13 cellular contexts compared by ENCODE assay signal in genomic region chr13:53198017-53198416, GRCh38.
A peak's percentile ranks its signal among the peaks of the same experiment; 100 is the strongest.
DNase-seq lines count a peak whose midpoint lies in the region; ATAC-seq and TF ChIP-seq lines count a peak whose summit lies in the region.
"Had no signal": no experiment of that assay in that cellular context is flagged by ENCODE, and none has a peak within 500 bp of the region (broad histone marks: within the 10 kb centered on the region; RNA-seq: fewer than 3 reads in every experiment).

No MANE protein-coding gene starts in this region.

- no peak overlapping the region for H3K4me2 ChIP-seq in GM23338
- H3K4me2 ChIP-seq in hepatocyte, result no peak overlapping the region

- H3K4me3 ChIP-seq in GM23338 (no peak overlapping the region), hepatocyte (no peak overlapping the region), mucosa of descending colon (no peak overlapping the region), dorsolateral prefrontal cortex (no peak overlapping the region)
- H3K4me3 ChIP-seq: ascending aorta, lower lobe of right lung had no signal

- H3K27ac ChIP-seq in GM23338 (ENCODE audit: low read depth) (no peak overlapping the region), hepatocyte (no peak overlapping the region), dorsolateral prefrontal cortex (peak overlapping the region in 2 of 59 donors; percentile 10 to 15)
- H3K27ac ChIP-seq: ascending aorta, lower lobe of right lung had no signal

- H3F3A ChIP-seq in GM23338 (replicated peaks; ENCODE audit: low read depth), result no peaks in the 10 kb centered on the region

- H3K79me2 ChIP-seq in GM23338 (replicated peaks; ENCODE audit: insufficient read depth) (no peaks in the 10 kb centered on the region), hepatocyte (no peaks in the 10 kb centered on the region)

- no peaks in the 10 kb centered on the region for H3K4me1 ChIP-seq in GM23338 (ENCODE audit: insufficient read depth)
- H3K4me1 ChIP-seq in hepatocyte (ENCODE audit: insufficient read depth), result peaks cover 7% of the 10 kb centered on the region
- no peaks in the 10 kb centered on the region for H3K4me1 ChIP-seq in mucosa of descending colon (ENCODE audit: low read depth)
- H3K4me1 ChIP-seq: ascending aorta, lower lobe of right lung had no signal

- H3K36me3 ChIP-seq in GM23338 (ENCODE audit: insufficient read depth) (no peaks in the 10 kb centered on the region), hepatocyte (replicated peaks; ENCODE audit: insufficient read depth, low read depth) (no peaks in the 10 kb centered on the region), mucosa of descending colon (ENCODE audit: low read depth) (no peaks in the 10 kb centered on the region)
- H3K36me3 ChIP-seq: ascending aorta, lower lobe of right lung had no signal

- H3K27me3 ChIP-seq in GM23338 (ENCODE audit: insufficient read depth) (peaks cover 40% of the 10 kb centered on the region), hepatocyte (peaks cover 36% of the 10 kb centered on the region), dorsolateral prefrontal cortex (peaks cover 0 to 42% (median 20%) of the 10 kb centered on the region in 45 donors)

- H3K9me3 ChIP-seq in hepatocyte (ENCODE audit: low read depth), result no peaks in the 10 kb centered on the region
- H3K9me3 ChIP-seq in mucosa of descending colon, result no peaks in the 10 kb centered on the region
- H3K9me3 ChIP-seq: ascending aorta, lower lobe of right lung had no signal

- no peak overlapping the region for H2AFZ ChIP-seq in GM23338
- no peak overlapping the region for H2AFZ ChIP-seq in hepatocyte

- H3K4me3 Mint-ChIP-seq in GM23338, result no peak overlapping the region
- H3K4me3 Mint-ChIP-seq: activated CD4-positive, alpha-beta T cell treated with anti-CD3 and anti-CD28 coated beads, Interleukin-2, amount 10 ng/mL, durations not matched to agents 7 days and 5 days; activated T-helper 1 cell treated with anti-CD3 and anti-CD28 coated beads, Interleukin-12 subunit alpha, Interleukin-12 subunit beta, Interleukin-2, Interleukin-4 antibody, amounts not matched to agents 30 ng/mL and 10 ng/mL and 1 ng/mL, durations not matched to agents 14 hours and 24 hours and 36 hours; stimulated activated naive CD8-positive, alpha-beta T cell treated with anti-CD3 and anti-CD28 coated beads, Interleukin-15, amount 100 ng/mL, for 72 hours had no signal

- no peaks in the 10 kb centered on the region for H3K9me3 Mint-ChIP-seq in GM23338
- H3K9me3 Mint-ChIP-seq: activated CD4-positive, alpha-beta T cell treated with anti-CD3 and anti-CD28 coated beads, Interleukin-2, amount 10 ng/mL, durations not matched to agents 7 days and 5 days; activated T-helper 1 cell treated with anti-CD3 and anti-CD28 coated beads, Interleukin-12 subunit alpha, Interleukin-12 subunit beta, Interleukin-2, Interleukin-4 antibody, amounts not matched to agents 30 ng/mL and 10 ng/mL and 1 ng/mL, durations not matched to agents 14 hours and 24 hours and 36 hours; stimulated activated naive CD8-positive, alpha-beta T cell treated with anti-CD3 and anti-CD28 coated beads, Interleukin-15, amount 100 ng/mL, for 72 hours had no signal

- TF ChIP-seq CTCF in GM23338 (conservative IDR thresholded peaks at IDR 0.05; ENCODE audit: low read depth in 2 of 2) (peak; percentile 35 to 50), hepatocyte (IDR thresholded peaks at IDR 0.05; ENCODE audit: poor library complexity) (peak; percentile 29), mucosa of descending colon (IDR thresholded peaks at IDR 0.05) (no peak), dorsolateral prefrontal cortex (IDR thresholded peaks at IDR 0.05 in 54 of 56, conservative IDR thresholded peaks at IDR 0.05 in 2 of 56; ENCODE audit: low read depth in 1 of 56, partially characterized antibody in 56 of 56) (peak in 7 of 56 donors; percentile 9 to 17 (median 16))

- H4K20me1 ChIP-seq in GM23338 (replicated peaks; ENCODE audit: insufficient read depth), result no peaks in the 10 kb centered on the region
- no peaks in the 10 kb centered on the region for H4K20me1 ChIP-seq in hepatocyte (ENCODE audit: insufficient read depth, poor library complexity, severe bottlenecking)

- WGBS in hepatocyte (ENCODE audit: low lambda C conversion rate, missing lambda C conversion rate), result 70% methylated on average over 1 of the region's 1 CpG

- intact Hi-C loops in mucosa of descending colon (cut with DNase I, micrococcal nuclease) (no loop called here), dorsolateral prefrontal cortex (cut with DNase I) (no loop called here)

- no peaks in the 10 kb centered on the region; the same call in 2 of the 3 replicates for H3K4me1 Mint-ChIP-seq in GM23338
- H3K4me1 Mint-ChIP-seq: activated CD4-positive, alpha-beta T cell treated with anti-CD3 and anti-CD28 coated beads, Interleukin-2, amount 10 ng/mL, durations not matched to agents 7 days and 5 days; stimulated activated naive CD8-positive, alpha-beta T cell treated with anti-CD3 and anti-CD28 coated beads, Interleukin-15, amount 100 ng/mL, for 72 hours had no signal

- H3K27ac Mint-ChIP-seq in GM23338, result no peak overlapping the region
- H3K27ac Mint-ChIP-seq: activated CD4-positive, alpha-beta T cell treated with anti-CD3 and anti-CD28 coated beads, Interleukin-2, amount 10 ng/mL, durations not matched to agents 7 days and 5 days; activated T-helper 1 cell treated with anti-CD3 and anti-CD28 coated beads, Interleukin-12 subunit alpha, Interleukin-12 subunit beta, Interleukin-2, Interleukin-4 antibody, amounts not matched to agents 30 ng/mL and 10 ng/mL and 1 ng/mL, durations not matched to agents 14 hours and 24 hours and 36 hours; stimulated activated naive CD8-positive, alpha-beta T cell treated with anti-CD3 and anti-CD28 coated beads, Interleukin-15, amount 100 ng/mL, for 72 hours had no signal

- H3K36me3 Mint-ChIP-seq in GM23338 (ENCODE audit: low read depth), result no peaks in the 10 kb centered on the region

- H3K9me2 ChIP-seq in GM23338 (ENCODE audit: insufficient read depth), result no peaks in the 10 kb centered on the region
- H3K9me2 ChIP-seq in hepatocyte (replicated peaks; ENCODE audit: insufficient read depth), result no peaks in the 10 kb centered on the region

- ATAC-seq in GM23338, result no peak
- no peak for ATAC-seq in mucosa of descending colon
- ATAC-seq: lower lobe of right lung; stimulated activated naive CD8-positive, alpha-beta T cell treated with anti-CD3 and anti-CD28 coated beads, Interleukin-15, amount 100 ng/mL, for 72 hours had no signal

- DNase-seq in COR-L47 (lab: John Stamatoyannopoulos, UW) (peak; percentile 5), GM23338 (ENCODE audit: low spot score) (peak; percentile 46), NCI-H69 (lab: John Stamatoyannopoulos, UW) (peak; percentile 82), hepatocyte (ENCODE audit: low spot score) (no peak), retina (no peak), mucosa of descending colon (no peak), dorsolateral prefrontal cortex (no peak)
- DNase-seq: activated CD4-positive, alpha-beta T cell treated with anti-CD3 and anti-CD28 coated beads, Interleukin-2, amount 10 ng/mL, durations not matched to agents 7 days and 5 days; lower lobe of right lung; stimulated activated naive CD8-positive, alpha-beta T cell treated with anti-CD3 and anti-CD28 coated beads, Interleukin-15, amount 100 ng/mL, for 72 hours; T-helper 2 cell had no signal

- H3K27me3 Mint-ChIP-seq in GM23338 (ENCODE audit: insufficient read depth, low read depth, poor library complexity), result peaks cover 25% of the 10 kb centered on the region
- H3K27me3 Mint-ChIP-seq: activated CD4-positive, alpha-beta T cell treated with anti-CD3 and anti-CD28 coated beads, Interleukin-2, amount 10 ng/mL, durations not matched to agents 7 days and 5 days had no signal

TF ChIP-seq in GM23338, 12 proteins besides CTCF, POLR2A, EP300 and RAD21 (continues in another document):
- TF ChIP-seq ZNF331 (CRISPR knock-in tag; IDR thresholded peaks at IDR 0.05; ENCODE audit: low read depth) (no peak), STAT1 (IDR thresholded peaks at IDR 0.05; ENCODE audit: unreplicated experiment) (no peak), EZH2 (IDR thresholded peaks at IDR 0.05; ENCODE audit: low read depth, unreplicated experiment) (no peak), NANOG (IDR thresholded peaks at IDR 0.05; ENCODE audit: borderline replicate concordance) (no peak), POLR2AphosphoS5 (IDR thresholded peaks at IDR 0.05; ENCODE audit: low read depth) (no peak)
- TF ChIP-seq, protein P1, sequence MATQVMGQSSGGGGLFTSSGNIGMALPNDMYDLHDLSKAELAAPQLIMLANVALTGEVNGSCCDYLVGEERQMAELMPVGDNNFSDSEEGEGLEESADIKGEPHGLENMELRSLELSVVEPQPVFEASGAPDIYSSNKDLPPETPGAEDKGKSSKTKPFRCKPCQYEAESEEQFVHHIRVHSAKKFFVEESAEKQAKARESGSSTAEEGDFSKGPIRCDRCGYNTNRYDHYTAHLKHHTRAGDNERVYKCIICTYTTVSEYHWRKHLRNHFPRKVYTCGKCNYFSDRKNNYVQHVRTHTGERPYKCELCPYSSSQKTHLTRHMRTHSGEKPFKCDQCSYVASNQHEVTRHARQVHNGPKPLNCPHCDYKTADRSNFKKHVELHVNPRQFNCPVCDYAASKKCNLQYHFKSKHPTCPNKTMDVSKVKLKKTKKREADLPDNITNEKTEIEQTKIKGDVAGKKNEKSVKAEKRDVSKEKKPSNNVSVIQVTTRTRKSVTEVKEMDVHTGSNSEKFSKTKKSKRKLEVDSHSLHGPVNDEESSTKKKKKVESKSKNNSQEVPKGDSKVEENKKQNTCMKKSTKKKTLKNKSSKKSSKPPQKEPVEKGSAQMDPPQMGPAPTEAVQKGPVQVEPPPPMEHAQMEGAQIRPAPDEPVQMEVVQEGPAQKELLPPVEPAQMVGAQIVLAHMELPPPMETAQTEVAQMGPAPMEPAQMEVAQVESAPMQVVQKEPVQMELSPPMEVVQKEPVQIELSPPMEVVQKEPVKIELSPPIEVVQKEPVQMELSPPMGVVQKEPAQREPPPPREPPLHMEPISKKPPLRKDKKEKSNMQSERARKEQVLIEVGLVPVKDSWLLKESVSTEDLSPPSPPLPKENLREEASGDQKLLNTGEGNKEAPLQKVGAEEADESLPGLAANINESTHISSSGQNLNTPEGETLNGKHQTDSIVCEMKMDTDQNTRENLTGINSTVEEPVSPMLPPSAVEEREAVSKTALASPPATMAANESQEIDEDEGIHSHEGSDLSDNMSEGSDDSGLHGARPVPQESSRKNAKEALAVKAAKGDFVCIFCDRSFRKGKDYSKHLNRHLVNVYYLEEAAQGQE (IDR thresholded peaks at IDR 0.05; ENCODE audit: unreplicated experiment), result no peak

Comparison
In these comparisons a context has a peak if more than half of its experiments do, and no peak if none do; other contexts are left out.
1. DNase-seq: peak in COR-L47 (single experiment), GM23338 (single experiment) and NCI-H69 (single experiment); none in hepatocyte (single experiment), retina (single experiment), mucosa of descending colon (0 of 3) and dorsolateral prefrontal cortex (0 of 10).